ENCODE assay signal across 20 cellular contexts in the genomic region with DNA sequence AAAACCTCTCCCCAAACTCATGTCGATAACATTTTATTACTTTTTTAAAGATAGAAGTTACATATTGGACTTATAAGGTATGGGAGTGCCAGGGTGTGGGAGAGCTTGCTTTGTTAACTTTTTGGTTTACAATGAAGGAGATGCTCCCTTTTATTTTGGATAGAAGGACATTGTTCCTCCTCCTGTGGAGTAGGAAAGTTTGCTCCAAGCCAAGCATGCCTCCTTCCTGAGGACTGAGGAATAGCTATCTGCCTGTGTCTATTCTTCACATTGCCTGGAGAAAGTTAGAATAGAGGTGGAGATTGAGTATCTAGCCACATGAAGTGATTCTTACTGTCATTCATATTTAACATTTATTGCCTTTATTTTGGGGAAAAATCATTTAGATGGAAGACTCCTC.
"Had no signal": no experiment of that assay in that cellular context is flagged by ENCODE, and none has a peak within 500 bp of the region (broad histone marks: within the 10 kb centered on the region; RNA-seq: fewer than 3 reads in every experiment).

No MANE protein-coding gene starts in this region.

- ATAC-seq: activated CD8-positive, alpha-beta T cell treated with anti-CD3 and anti-CD28 coated beads, Interleukin-2, amount 10 ng/mL, durations not matched to agents 7 days and 5 days; foreskin keratinocyte; left lung; stimulated activated naive CD8-positive, alpha-beta T cell treated with anti-CD3 and anti-CD28 coated beads, Interleukin-15, Interleukin-2, amounts not matched to agents 100 U/mL and 50 U/mL, for 24 hours had no signal

- H3K27ac ChIP-seq: colonic mucosa, foreskin keratinocyte, hepatocyte, left lung, prostate gland, right atrium auricular region, suprapubic skin had no signal

- H3K9me3 Mint-ChIP-seq: activated T-cell treated with anti-CD3 and anti-CD28 coated beads, Interleukin-2, amount 50 U/mL, for 24 hours; activated T-helper 2 cell treated with anti-CD3 and anti-CD28 coated beads, Interferon-gamma antibody, Interleukin-2, Interleukin-4, amounts not matched to agents 10 μg/mL and 5 μg/mL and 100 μg/mL, durations not matched to agents 14 hours and 24 hours and 36 hours; type B pancreatic cell had no signal

- H3K4me3 ChIP-seq: colonic mucosa, hepatocyte, left lung, prostate gland, right atrium auricular region, suprapubic skin had no signal

- H3K27me3 Mint-ChIP-seq: brain, type B pancreatic cell had no signal

- H3K4me1 ChIP-seq: colonic mucosa, foreskin keratinocyte, left lung, prostate gland, right atrium auricular region, suprapubic skin had no signal

- H3K9me3 ChIP-seq: colonic mucosa, left lung, prostate gland, right atrium auricular region, suprapubic skin had no signal

- DNase-seq: activated CD4-positive, alpha-beta T cell treated with anti-CD3 and anti-CD28 coated beads for 48 hours; activated CD4-positive, CD25-positive, alpha-beta regulatory T cell; activated CD8-positive, alpha-beta T cell treated with anti-CD3 and anti-CD28 coated beads, Interleukin-2, amount 10 ng/mL, durations not matched to agents 7 days and 5 days; activated naive CD4-positive, alpha-beta T cell treated with Interleukin-2 at 50 U/mL for 16 hours; activated T-cell treated with anti-CD3 and anti-CD28 coated beads, Interleukin-2, amount 50 U/mL, for 24 hours; caudate nucleus; colonic mucosa; foreskin keratinocyte; left lung; stimulated activated CD4-positive, alpha-beta T cell treated with anti-CD3 and anti-CD28 coated beads, Interleukin-12 subunit alpha, Interleukin-12 subunit beta, amount 100 ng/mL, for 4 hours; stimulated activated CD4-positive, alpha-beta T cell treated with anti-CD3 and anti-CD28 coated beads, Interleukin-1b, Interleukin-23, amount 100 ng/mL, for 48 hours; stimulated activated naive CD8-positive, alpha-beta T cell treated with anti-CD3 and anti-CD28 coated beads, Interleukin-15, Interleukin-2, amounts not matched to agents 100 U/mL and 50 U/mL, for 24 hours; T-helper 9 cell had no signal

- H3K4me3 Mint-ChIP-seq: activated CD8-positive, alpha-beta T cell treated with anti-CD3 and anti-CD28 coated beads, Interleukin-2, amount 10 ng/mL, durations not matched to agents 7 days and 5 days; activated T-cell treated with anti-CD3 and anti-CD28 coated beads, Interleukin-2, amount 50 U/mL, for 24 hours; brain; type B pancreatic cell had no signal

- H3K27ac Mint-ChIP-seq: activated CD8-positive, alpha-beta T cell treated with anti-CD3 and anti-CD28 coated beads, Interleukin-2, amount 10 ng/mL, durations not matched to agents 7 days and 5 days; activated T-cell treated with anti-CD3 and anti-CD28 coated beads, Interleukin-2, amount 50 U/mL, for 24 hours; activated T-helper 2 cell treated with anti-CD3 and anti-CD28 coated beads, Interferon-gamma antibody, Interleukin-2, Interleukin-4, amounts not matched to agents 10 μg/mL and 5 μg/mL and 100 μg/mL, durations not matched to agents 14 hours and 24 hours and 36 hours; brain; type B pancreatic cell had no signal

- H3K36me3 ChIP-seq: colonic mucosa, left lung, prostate gland, right atrium auricular region, suprapubic skin had no signal

- H3K27me3 ChIP-seq: colonic mucosa, foreskin keratinocyte, left lung, right atrium auricular region, suprapubic skin had no signal

- H3K4me2 ChIP-seq: hepatocyte had no signal
